8 cellular contexts compared by ENCODE assay signal in the genomic region with DNA sequence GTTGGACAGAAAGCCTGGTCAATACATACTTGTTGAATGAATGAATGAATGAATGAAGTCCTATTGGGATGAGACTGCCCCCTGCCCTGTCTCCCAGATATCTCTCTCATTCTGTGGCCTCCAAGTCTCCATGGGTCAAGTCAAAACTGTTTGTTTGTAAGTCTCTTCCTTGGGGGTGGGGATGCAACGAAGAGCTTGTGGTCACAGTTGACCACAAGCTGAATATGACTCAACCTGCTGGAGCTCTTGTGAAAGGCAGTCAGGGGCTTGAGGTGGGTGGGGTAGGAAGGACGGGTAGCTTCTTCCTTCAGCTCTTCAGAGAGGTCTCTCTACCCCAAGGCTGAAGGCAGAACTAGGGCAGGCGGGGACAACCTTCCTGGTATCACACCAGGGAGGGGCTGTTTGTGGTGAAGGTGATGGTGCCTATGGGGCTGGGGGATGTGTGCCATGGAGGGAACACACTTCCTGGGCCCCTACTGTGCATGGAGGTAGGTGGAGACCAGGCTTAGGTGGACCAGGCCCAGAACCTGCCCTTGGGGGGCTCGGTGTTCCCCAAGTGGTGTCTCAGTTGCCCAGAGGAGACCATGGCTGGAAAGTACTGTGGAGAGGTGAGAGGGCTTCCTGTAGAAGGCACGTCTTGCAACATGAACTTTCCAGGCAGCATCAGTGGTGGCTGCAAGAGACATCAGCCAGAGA. TPM values are rescaled to one million over a fixed set of nuclear protein-coding genes. Genes with fewer than 3 reads are reported as not detected.
A peak's percentile ranks its signal among the peaks of the same experiment; 100 is the strongest.
DNase-seq lines count a peak whose midpoint lies in the region; TF ChIP-seq lines count a peak whose summit lies in the region.

No MANE protein-coding gene starts in this region.

- peaks cover 19 to 37% (median 23%) of the 10 kb centered on the region in 3 donors for H3K36me3 Mint-ChIP-seq in CD8-positive, alpha-beta memory T cell

- H3K36me3 ChIP-seq in CD8-positive, alpha-beta memory T cell (ENCODE audit: insufficient read depth, low read length), result no peaks in the 10 kb centered on the region

- H3K27ac Mint-ChIP-seq in CD8-positive, alpha-beta memory T cell, result peak overlapping the region; percentile 74 to 99 (median 94)

- peaks cover 0 to 3% of the 10 kb centered on the region in 2 donors for H3K27me3 Mint-ChIP-seq in CD8-positive, alpha-beta memory T cell

- POLR2A ChIA-PET in CD8-positive, alpha-beta memory T cell (lab: Charles Lee), result interaction anchor here (0.6 to 1.7 kb wide), 11 partner anchors 8 to 179 kb away, joined by 3 to 14 read pairs (median 8); a partner anchor contains a TSS

- peak overlapping the region; percentile 63 for H3K27ac ChIP-seq in CD8-positive, alpha-beta memory T cell (ENCODE audit: low read depth, low read length)
- peak overlapping the region in 1 of 2 donors; percentile 40 for H3K27ac ChIP-seq in coronary artery

- H3K4me3 Mint-ChIP-seq in CD8-positive, alpha-beta memory T cell, result peak overlapping the region; percentile 77 to 100 (median 97)

- H3K4me3 ChIP-seq in CD8-positive, alpha-beta memory T cell (ENCODE audit: low read length), result peak overlapping the region; percentile 59
- no peak overlapping the region for H3K4me3 ChIP-seq in coronary artery

- TF ChIP-seq CTCF in coronary artery (IDR thresholded peaks at IDR 0.05), result no peak

- peaks cover 73 to 90% (median 78%) of the 10 kb centered on the region in 3 donors for H3K4me1 Mint-ChIP-seq in CD8-positive, alpha-beta memory T cell

- H3K9me3 Mint-ChIP-seq in CD8-positive, alpha-beta memory T cell, result no peaks in the 10 kb centered on the region

- peaks cover 81% of the 10 kb centered on the region for H3K4me1 ChIP-seq in CD8-positive, alpha-beta memory T cell (ENCODE audit: insufficient read depth, low read length)

- CTCF ChIA-PET in CD8-positive, alpha-beta memory T cell (lab: Charles Lee), result interaction anchor here (0.9 to 11.3 kb wide), 8 partner anchors 10 to 156 kb away, joined by 3 to 191 read pairs (median 4); a partner anchor contains a TSS

- DNase-seq in CD8-positive, alpha-beta memory T cell, result peak; percentile 44 to 92 (median 74)
- DNase-seq in H4 (ENCODE audit: low spot score) (peak; percentile 96), NOMO-1 treated with DMSO at 0.1 percent for 48 hours (lab: John Stamatoyannopoulos, UW; ENCODE audit: unreplicated experiment) (peak; percentile 99), activated T-cell treated with anti-CD3 and anti-CD28 coated beads for 24 hours (ENCODE audit: low read depth) (peak; percentile 51), glomerular visceral epithelial cell (ENCODE audit: extremely low spot score) (peak; percentile 80), coronary artery (ENCODE audit: low spot score) (no peak)
- peak; percentile 14 to 46 (median 34) for DNase-seq in stimulated activated CD4-positive, alpha-beta T cell treated with anti-CD3 and anti-CD28 coated beads, TNF-alpha, amount 100 ng/mL, for 24 hours (ENCODE audit: low read depth in 3 of 3)
- no peak for DNase-seq in effector CD8-positive, alpha-beta T cell (lab: John Stamatoyannopoulos, UW)

- H3K27me3 ChIP-seq in CD8-positive, alpha-beta memory T cell (ENCODE audit: insufficient read depth, low read length, poor library complexity, severe bottlenecking), result no peaks in the 10 kb centered on the region

- H3K9me3 ChIP-seq in CD8-positive, alpha-beta memory T cell (ENCODE audit: low read length), result no peaks in the 10 kb centered on the region

RNA-seq across cellular contexts. Expression of a gene that starts 8.0 kb away (rescaled TPM):
- 10 to 100 TPM; 68.0 to 81.3 TPM for total RNA-seq in CD8-positive, alpha-beta memory T cell
- 161 TPM for polyA plus RNA-seq in CD8-positive, alpha-beta memory T cell
- 0.17 TPM in 1 of 2 replicates, not detected in the other for total RNA-seq in H4 (2014; rRNA removed; shearing (Covaris generic))

RNA-seq across cellular contexts. Expression of a gene that starts 41.3 kb away (rescaled TPM):
- 10 to 100 TPM; 13.2 to 16.2 TPM for total RNA-seq in CD8-positive, alpha-beta memory T cell
- polyA plus RNA-seq in CD8-positive, alpha-beta memory T cell, result 1.3 TPM
- 0.62 and 0.83 TPM in 2 replicates for total RNA-seq in H4 (2014; rRNA removed; shearing (Covaris generic))

RNA-seq across cellular contexts. Expression of a gene that starts 55.2 kb away (rescaled TPM):
- total RNA-seq in CD8-positive, alpha-beta memory T cell, result 10 to 100 TPM; 25.7 to 26.0 TPM
- polyA plus RNA-seq in CD8-positive, alpha-beta memory T cell, result 18.0 TPM
- 7.0 and 9.3 TPM in 2 replicates for total RNA-seq in H4 (2014; rRNA removed; shearing (Covaris generic))

Comparison
In these comparisons a context has a peak if more than half of its experiments do, and no peak if none do; other contexts are left out.
1. DNase-seq: peak in CD8-positive, alpha-beta memory T cell (5 of 5), H4 (single experiment), NOMO-1 treated with DMSO at 0.1 percent for 48 hours (single experiment), activated T-cell treated with anti-CD3 and anti-CD28 coated beads for 24 hours (single experiment), glomerular visceral epithelial cell (single experiment) and stimulated activated CD4-positive, alpha-beta T cell treated with anti-CD3 and anti-CD28 coated beads, TNF-alpha, amount 100 ng/mL, for 24 hours (3 of 3); none in coronary artery (single experiment) and effector CD8-positive, alpha-beta T cell (single experiment).
2. RNA of a gene that starts 8.0 kb away (total RNA-seq): 68.0 to 81.3 TPM in CD8-positive, alpha-beta memory T cell; 0.17 TPM in H4; every median in the first group is over 10 times any median in the second.